In the genomic region with DNA sequence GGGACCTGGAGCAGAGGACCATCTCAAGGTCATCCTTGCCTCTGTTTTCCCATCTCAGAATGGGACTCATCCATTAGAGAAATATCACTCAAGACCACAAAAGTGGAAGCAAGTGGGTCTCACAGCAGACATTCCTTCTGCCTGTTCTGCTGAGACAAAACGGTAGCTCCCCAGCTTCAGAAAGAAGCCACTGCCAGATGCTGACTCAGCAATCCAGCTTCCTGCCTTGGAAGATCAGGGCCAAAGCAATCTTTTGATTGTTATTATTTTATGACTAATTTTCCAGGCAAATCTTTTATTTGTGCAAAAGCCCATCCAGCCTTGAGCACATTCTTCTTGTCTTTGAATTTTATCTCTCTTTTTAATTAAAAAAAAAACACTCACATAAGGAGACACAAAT, we compare ENCODE assay signal across 23 cellular contexts.
"Had no signal": no experiment of that assay in that cellular context is flagged by ENCODE, and none has a peak within 500 bp of the region (broad histone marks: within the 10 kb centered on the region; RNA-seq: fewer than 3 reads in every experiment).

No MANE protein-coding gene starts in this region.

- DNase-seq: effector CD4-positive, alpha-beta T cell; endodermal cell; erythroblast; foreskin melanocyte; heart left ventricle; hippocampal formation; left colon; left ventricle myocardium superior; mesendoderm; naive thymus-derived CD8-positive, alpha-beta T cell; posterior cingulate gyrus; stimulated activated CD4-positive, alpha-beta T cell treated with anti-CD3 and anti-CD28 coated beads, Interleukin-4, amount 100 ng/mL, for 1 hour; stimulated activated CD8-positive, alpha-beta memory T cell treated with anti-CD3 and anti-CD28 coated beads, Interleukin-4, amount 100 ng/mL, for 48 hours; stimulated activated naive CD8-positive, alpha-beta T cell treated with anti-CD3 and anti-CD28 coated beads, Interleukin-15, Interleukin-2, amounts not matched to agents 100 U/mL and 50 U/mL, for 24 hours; thyroid gland had no signal

- H3K4me3 ChIP-seq: coronary artery, heart left ventricle, mucosa of descending colon, right atrium auricular region, smooth muscle cell, suprapubic skin, thyroid gland had no signal

- H3K9me3 ChIP-seq: mucosa of descending colon, suprapubic skin, thyroid gland had no signal

- H3K4me2 ChIP-seq: smooth muscle cell had no signal

- H3K36me3 ChIP-seq: heart left ventricle, right atrium auricular region, suprapubic skin, thyroid gland had no signal

- H3K4me1 ChIP-seq: heart left ventricle, right atrium auricular region, suprapubic skin, thyroid gland had no signal

- ATAC-seq: heart left ventricle; left colon; left ventricle myocardium superior; mucosa of descending colon; naive thymus-derived CD8-positive, alpha-beta T cell; stimulated activated effector memory CD8-positive, alpha-beta T cell treated with anti-CD3 and anti-CD28 coated beads, Interleukin-12 subunit alpha, Interleukin-12 subunit beta, amount 100 ng/mL, for 72 hours; stimulated activated naive CD8-positive, alpha-beta T cell treated with anti-CD3 and anti-CD28 coated beads, Interleukin-15, Interleukin-2, amounts not matched to agents 100 U/mL and 50 U/mL, for 24 hours had no signal

- H3K27me3 ChIP-seq: right atrium auricular region, thyroid gland had no signal

- FAIRE-seq: endothelial cell of umbilical vein, urothelium cell line had no signal

- H3K27ac ChIP-seq: coronary artery, heart left ventricle, right atrium auricular region, suprapubic skin, thyroid gland had no signal
